In genomic region chr11:47257518-47258316, GRCh38 we compare ENCODE assay signal across 1 cellular context.
TF ChIP-seq lines count a peak whose summit lies in the region.

NR1H3 (plus strand) TSS chr11:47257996; CDS start chr11:47259217, 1,221 bp downstream.

TF ChIP-seq in K562, 482 proteins besides CTCF, POLR2A, EP300 and RAD21 (continued from another document and continues in another):
- TF ChIP-seq, protein P1, sequence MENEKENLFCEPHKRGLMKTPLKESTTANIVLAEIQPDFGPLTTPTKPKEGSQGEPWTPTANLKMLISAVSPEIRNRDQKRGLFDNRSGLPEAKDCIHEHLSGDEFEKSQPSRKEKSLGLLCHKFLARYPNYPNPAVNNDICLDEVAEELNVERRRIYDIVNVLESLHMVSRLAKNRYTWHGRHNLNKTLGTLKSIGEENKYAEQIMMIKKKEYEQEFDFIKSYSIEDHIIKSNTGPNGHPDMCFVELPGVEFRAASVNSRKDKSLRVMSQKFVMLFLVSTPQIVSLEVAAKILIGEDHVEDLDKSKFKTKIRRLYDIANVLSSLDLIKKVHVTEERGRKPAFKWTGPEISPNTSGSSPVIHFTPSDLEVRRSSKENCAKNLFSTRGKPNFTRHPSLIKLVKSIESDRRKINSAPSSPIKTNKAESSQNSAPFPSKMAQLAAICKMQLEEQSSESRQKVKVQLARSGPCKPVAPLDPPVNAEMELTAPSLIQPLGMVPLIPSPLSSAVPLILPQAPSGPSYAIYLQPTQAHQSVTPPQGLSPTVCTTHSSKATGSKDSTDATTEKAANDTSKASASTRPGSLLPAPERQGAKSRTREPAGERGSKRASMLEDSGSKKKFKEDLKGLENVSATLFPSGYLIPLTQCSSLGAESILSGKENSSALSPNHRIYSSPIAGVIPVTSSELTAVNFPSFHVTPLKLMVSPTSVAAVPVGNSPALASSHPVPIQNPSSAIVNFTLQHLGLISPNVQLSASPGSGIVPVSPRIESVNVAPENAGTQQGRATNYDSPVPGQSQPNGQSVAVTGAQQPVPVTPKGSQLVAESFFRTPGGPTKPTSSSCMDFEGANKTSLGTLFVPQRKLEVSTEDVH (IDR thresholded peaks at IDR 0.05; ENCODE audit: low read depth, partially characterized antibody) = no peak
- TF ChIP-seq ARHGAP35 (IDR thresholded peaks at IDR 0.05; ENCODE audit: partially characterized antibody) (no peak), ZNF274 (IDR thresholded peaks at IDR 0.05; ENCODE audit: borderline replicate concordance, low read depth, low read length) (no peak), ARID3B (CRISPR knock-in tag; IDR thresholded peaks at IDR 0.05; ENCODE audit: borderline replicate concordance) (no peak), PCBP2 (IDR thresholded peaks at IDR 0.05; ENCODE audit: low read depth, low read length, poor library complexity, severe bottlenecking) (no peak), TARDBP (IDR thresholded peaks at IDR 0.05) (no peak), NR0B1 (IDR thresholded peaks at IDR 0.05; ENCODE audit: partially characterized antibody) (no peak), EHMT2 (IDR thresholded peaks at IDR 0.05) (no peak), SMARCE1 (IDR thresholded peaks at IDR 0.05) (no peak), SMARCB1 (IDR thresholded peaks at IDR 0.05; ENCODE audit: insufficient read length, low read depth) (no peak), ZNF764 (CRISPR knock-in tag; IDR thresholded peaks at IDR 0.05; ENCODE audit: low read depth) (no peak), SMAD3 (CRISPR knock-in tag; conservative IDR thresholded peaks at IDR 0.05) (no peak), EGR1 (conservative IDR thresholded peaks at IDR 0.05) (peak; percentile 76), THAP7 (CRISPR knock-in tag; IDR thresholded peaks at IDR 0.05) (no peak), ZNF140 (CRISPR knock-in tag; IDR thresholded peaks at IDR 0.05) (no peak), FOS (IDR thresholded peaks at IDR 0.05; ENCODE audit: extremely low read depth, insufficient read length) (no peak), POLR2AphosphoS5 (IDR thresholded peaks at IDR 0.05; ENCODE audit: control insufficient read depth, insufficient read depth, low read depth, low read length) (no peak), CEBPG (CRISPR knock-in tag; IDR thresholded peaks at IDR 0.05) (peak; percentile 68), CEBPG (tag; conservative IDR thresholded peaks at IDR 0.05 in 1 of 2, IDR thresholded peaks at IDR 0.05 in 1 of 2) (peak; percentile 86 to 87), RFX5 (IDR thresholded peaks at IDR 0.05; ENCODE audit: low read depth, low read length) (no peak), MNT (conservative IDR thresholded peaks at IDR 0.05) (peak; percentile 43 to 44; a peak in 1 of 4 replicates), PPARD (CRISPR knock-in tag; IDR thresholded peaks at IDR 0.05) (no peak), FOXA3 (CRISPR knock-in tag; conservative IDR thresholded peaks at IDR 0.05 in 1 of 2, IDR thresholded peaks at IDR 0.05 in 1 of 2) (no peak), ZNF609 (CRISPR knock-in tag; IDR thresholded peaks at IDR 0.05; ENCODE audit: borderline replicate concordance) (no peak), SIN3B (IDR thresholded peaks at IDR 0.05; ENCODE audit: low read depth) (no peak), TAF1 (IDR thresholded peaks at IDR 0.05; ENCODE audit: control insufficient read depth, extremely low read depth, insufficient read depth, low read length, severe bottlenecking) (peak; percentile 27), TEAD1 (CRISPR knock-in tag; IDR thresholded peaks at IDR 0.05) (0 out of 4 replicates have a peak, but pooled peaks of 1 of the 2 experiments have one; percentile 27), PURB (CRISPR knock-in tag; IDR thresholded peaks at IDR 0.05; ENCODE audit: low read depth) (no peak), ZNF75A (CRISPR knock-in tag; IDR thresholded peaks at IDR 0.05) (no peak), ZNF134 (CRISPR knock-in tag; conservative IDR thresholded peaks at IDR 0.05) (peak; percentile 91), STAG1 (CRISPR knock-in tag; IDR thresholded peaks at IDR 0.05; ENCODE audit: borderline replicate concordance) (peak; percentile 74; the same call in 1 of the 2 replicates), RFX7 (CRISPR knock-in tag; IDR thresholded peaks at IDR 0.05) (no peak), CTBP1 (IDR thresholded peaks at IDR 0.05; ENCODE audit: borderline replicate concordance) (no peak), PML (IDR thresholded peaks at IDR 0.05; ENCODE audit: low read length) (no peak), ESRRA (IDR thresholded peaks at IDR 0.05; ENCODE audit: borderline replicate concordance, low read depth) (no peak), ZNF77 (CRISPR knock-in tag; IDR thresholded peaks at IDR 0.05) (no peak), ZNF263 (CRISPR knock-in tag; IDR thresholded peaks at IDR 0.05; ENCODE audit: borderline replicate concordance) (peak; percentile 52; the same call in 1 of the 2 replicates), ZNF282 (CRISPR knock-in tag; IDR thresholded peaks at IDR 0.05) (no peak), KDM1A (IDR thresholded peaks at IDR 0.05) (no peak), CREB3L1 (IDR thresholded peaks at IDR 0.05; ENCODE audit: borderline replicate concordance, low read depth) (no peak)
- TF ChIP-seq, protein P2, sequence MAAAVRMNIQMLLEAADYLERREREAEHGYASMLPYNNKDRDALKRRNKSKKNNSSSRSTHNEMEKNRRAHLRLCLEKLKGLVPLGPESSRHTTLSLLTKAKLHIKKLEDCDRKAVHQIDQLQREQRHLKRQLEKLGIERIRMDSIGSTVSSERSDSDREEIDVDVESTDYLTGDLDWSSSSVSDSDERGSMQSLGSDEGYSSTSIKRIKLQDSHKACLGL (CRISPR knock-in tag; IDR thresholded peaks at IDR 0.05; ENCODE audit: borderline replicate concordance, poor library complexity, severe bottlenecking) = no peak
- TF ChIP-seq, protein P3, sequence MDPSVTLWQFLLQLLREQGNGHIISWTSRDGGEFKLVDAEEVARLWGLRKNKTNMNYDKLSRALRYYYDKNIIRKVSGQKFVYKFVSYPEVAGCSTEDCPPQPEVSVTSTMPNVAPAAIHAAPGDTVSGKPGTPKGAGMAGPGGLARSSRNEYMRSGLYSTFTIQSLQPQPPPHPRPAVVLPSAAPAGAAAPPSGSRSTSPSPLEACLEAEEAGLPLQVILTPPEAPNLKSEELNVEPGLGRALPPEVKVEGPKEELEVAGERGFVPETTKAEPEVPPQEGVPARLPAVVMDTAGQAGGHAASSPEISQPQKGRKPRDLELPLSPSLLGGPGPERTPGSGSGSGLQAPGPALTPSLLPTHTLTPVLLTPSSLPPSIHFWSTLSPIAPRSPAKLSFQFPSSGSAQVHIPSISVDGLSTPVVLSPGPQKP (CRISPR knock-in tag; IDR thresholded peaks at IDR 0.05) = no peak
- TF ChIP-seq, protein P4, sequence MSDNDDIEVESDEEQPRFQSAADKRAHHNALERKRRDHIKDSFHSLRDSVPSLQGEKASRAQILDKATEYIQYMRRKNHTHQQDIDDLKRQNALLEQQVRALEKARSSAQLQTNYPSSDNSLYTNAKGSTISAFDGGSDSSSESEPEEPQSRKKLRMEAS (CRISPR knock-in tag; IDR thresholded peaks at IDR 0.05) = 0 out of 2 replicates have a peak, but pooled peaks have one; percentile 51
- TF ChIP-seq, protein P5, sequence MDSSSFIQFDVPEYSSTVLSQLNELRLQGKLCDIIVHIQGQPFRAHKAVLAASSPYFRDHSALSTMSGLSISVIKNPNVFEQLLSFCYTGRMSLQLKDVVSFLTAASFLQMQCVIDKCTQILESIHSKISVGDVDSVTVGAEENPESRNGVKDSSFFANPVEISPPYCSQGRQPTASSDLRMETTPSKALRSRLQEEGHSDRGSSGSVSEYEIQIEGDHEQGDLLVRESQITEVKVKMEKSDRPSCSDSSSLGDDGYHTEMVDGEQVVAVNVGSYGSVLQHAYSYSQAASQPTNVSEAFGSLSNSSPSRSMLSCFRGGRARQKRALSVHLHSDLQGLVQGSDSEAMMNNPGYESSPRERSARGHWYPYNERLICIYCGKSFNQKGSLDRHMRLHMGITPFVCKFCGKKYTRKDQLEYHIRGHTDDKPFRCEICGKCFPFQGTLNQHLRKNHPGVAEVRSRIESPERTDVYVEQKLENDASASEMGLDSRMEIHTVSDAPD (CRISPR knock-in tag; IDR thresholded peaks at IDR 0.05) = no peak
- TF ChIP-seq, protein P6, sequence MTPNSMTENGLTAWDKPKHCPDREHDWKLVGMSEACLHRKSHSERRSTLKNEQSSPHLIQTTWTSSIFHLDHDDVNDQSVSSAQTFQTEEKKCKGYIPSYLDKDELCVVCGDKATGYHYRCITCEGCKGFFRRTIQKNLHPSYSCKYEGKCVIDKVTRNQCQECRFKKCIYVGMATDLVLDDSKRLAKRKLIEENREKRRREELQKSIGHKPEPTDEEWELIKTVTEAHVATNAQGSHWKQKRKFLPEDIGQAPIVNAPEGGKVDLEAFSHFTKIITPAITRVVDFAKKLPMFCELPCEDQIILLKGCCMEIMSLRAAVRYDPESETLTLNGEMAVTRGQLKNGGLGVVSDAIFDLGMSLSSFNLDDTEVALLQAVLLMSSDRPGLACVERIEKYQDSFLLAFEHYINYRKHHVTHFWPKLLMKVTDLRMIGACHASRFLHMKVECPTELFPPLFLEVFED (CRISPR knock-in tag; conservative IDR thresholded peaks at IDR 0.05) = no peak
